Comparison of ENCODE assay signal across 8 cellular contexts in the genomic region with DNA sequence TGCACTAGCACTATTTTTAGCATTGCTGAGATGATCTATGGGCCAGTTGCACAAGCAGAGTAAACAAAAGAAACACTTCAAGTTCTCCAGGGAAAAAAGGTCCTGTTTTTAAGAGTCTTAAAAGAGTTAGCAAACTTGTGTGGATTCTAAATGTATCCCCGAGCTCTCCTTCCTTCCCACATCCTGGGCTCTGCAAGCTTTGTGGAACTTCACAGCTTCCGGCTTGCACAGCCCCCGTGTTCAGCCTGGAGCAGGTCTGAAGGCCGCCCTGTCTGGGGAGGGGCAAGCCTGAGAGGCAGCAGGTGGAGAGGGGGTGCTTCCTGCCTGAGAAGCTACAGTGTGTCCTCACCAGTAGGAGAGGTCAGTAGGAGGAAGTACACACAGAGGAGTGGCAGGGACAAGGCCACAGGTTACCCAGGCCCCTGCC. TPM values are rescaled to one million over a fixed set of nuclear protein-coding genes. Genes with fewer than 3 reads are reported as not detected.
DNase-seq lines count a peak whose midpoint lies in the region; ATAC-seq and TF ChIP-seq lines count a peak whose summit lies in the region.

No MANE protein-coding gene starts in this region.

- POLR2A ChIA-PET in A673 (lab: Charles Lee; ENCODE audit: low non-redundant PET) = no interaction called here

- H3K4me3 ChIP-seq in A673 (ENCODE audit: low read depth, low read length, poor library complexity, severe bottlenecking) (no peak overlapping the region), SK-N-MC (peak overlapping the region; percentile 68)

- H3K9ac ChIP-seq in SK-N-MC (ENCODE audit: insufficient read length) = peak overlapping the region; percentile 41

- peak overlapping the region; percentile 84 to 90 for H3K27ac Mint-ChIP-seq in effector memory CD8-positive, alpha-beta T cell

- H3K9me3 ChIP-seq in A673 (ENCODE audit: low read depth, low read length, poor library complexity, severe bottlenecking) (no peaks in the 10 kb centered on the region), SK-N-MC (ENCODE audit: low read depth, low read length) (no peaks in the 10 kb centered on the region)

- peaks cover 40 to 50% of the 10 kb centered on the region in 2 donors for H3K4me1 Mint-ChIP-seq in effector memory CD8-positive, alpha-beta T cell (ENCODE audit: low read depth in 2 of 2)

- H3K4me1 ChIP-seq in A673 (ENCODE audit: insufficient read depth, low read length, poor library complexity, severe bottlenecking) = peaks cover 23% of the 10 kb centered on the region

- TF ChIP-seq CTCF in A673 (conservative IDR thresholded peaks at IDR 0.05; ENCODE audit: low read depth, low read length) = no peak
- no peak for TF ChIP-seq CTCF in GM10266 (IDR thresholded peaks at IDR 0.05; ENCODE audit: control insufficient read depth, insufficient read depth, low read depth, missing control alignments)

- peaks cover 8% of the 10 kb centered on the region for H3K36me3 Mint-ChIP-seq in effector memory CD8-positive, alpha-beta T cell (ENCODE audit: insufficient read depth)

- peak overlapping the region; percentile 77 for H3K27ac ChIP-seq in A673 (ENCODE audit: low read depth, low read length, poor library complexity, severe bottlenecking)
- H3K27ac ChIP-seq in SK-N-MC = peak overlapping the region; percentile 98

- H3K27me3 ChIP-seq in A673 (replicated peaks; ENCODE audit: insufficient read depth, low read depth, low read length, poor library complexity) = no peaks in the 10 kb centered on the region

- H3K27me3 Mint-ChIP-seq in effector memory CD8-positive, alpha-beta T cell = no peaks in the 10 kb centered on the region

- H3K9me3 Mint-ChIP-seq in effector memory CD8-positive, alpha-beta T cell = no peaks in the 10 kb centered on the region

- intact Hi-C loops in A673 (cut with micrococcal nuclease; ENCODE audit: unreplicated experiment) = no loop called here

- H3K36me3 ChIP-seq in A673 (ENCODE audit: insufficient read depth, low read length, poor library complexity, severe bottlenecking) (no peaks in the 10 kb centered on the region), SK-N-MC (ENCODE audit: insufficient read depth, low read length) (no peaks in the 10 kb centered on the region; the same call in 1 of the 2 replicates)

- BruUV-seq in A673 (replicated peaks; lab: Mats Ljungman, UMichigan) = no TSS peak

- CTCF ChIA-PET in A673 (lab: Charles Lee) = interaction anchor here (0.7 to 1.4 kb wide), 3 partner anchors 9 to 257 kb away, joined by 4 to 11 read pairs (median 4); no protein-coding TSS in a partner anchor

- H3K4me3 Mint-ChIP-seq in effector memory CD8-positive, alpha-beta T cell = peak overlapping the region; percentile 34 to 76

- peak; percentile 66 for ATAC-seq in effector memory CD8-positive, alpha-beta T cell (replicated peaks)
- ATAC-seq in GM21526 (IDR thresholded peaks at IDR 0.05; ENCODE audit: low FRiP score, unreplicated experiment) (no peak), GM18873 (IDR thresholded peaks at IDR 0.05; ENCODE audit: low FRiP score, unreplicated experiment) (no peak)

- peak; percentile 31 for DNase-seq in A673 (ENCODE audit: low spot score)
- peak; percentile 76 for DNase-seq in GM10266 (ENCODE audit: extremely low spot score)
- DNase-seq in HT-29 (ENCODE audit: low spot score) = peak; percentile 53
- peak; percentile 86 for DNase-seq in SK-N-MC (ENCODE audit: low read depth, low spot score)
- peak in 1 of 3 experiments; percentile 9 for DNase-seq in effector memory CD8-positive, alpha-beta T cell
- DNase-seq in myocyte (ENCODE audit: low read depth) = peak; percentile 39

RNA-seq across cellular contexts. Expression of gene SUSD2, which starts 35.1 kb away (rescaled TPM):
- total RNA-seq in A673 (2021) (0.94 and 1.3 TPM in 2 replicates), myocyte (0.10 and 0.13 TPM in 2 replicates)
- 1.1 and 1.2 TPM in 2 replicates for total RNA-seq in HT-29 (2014; rRNA removed; shearing (Covaris generic))
- 0.13 TPM for polyA plus RNA-seq in myocyte (2012)
